8 cellular contexts compared by ENCODE assay signal in genomic region chr7:29243777-29244655, GRCh38. TPM values are rescaled to one million over a fixed set of nuclear protein-coding genes. Genes with fewer than 3 reads are reported as not detected.
A peak's percentile ranks its signal among the peaks of the same experiment; 100 is the strongest.
DNase-seq lines count a peak whose midpoint lies in the region; ATAC-seq, FAIRE-seq and TF ChIP-seq lines count a peak whose summit lies in the region.

No MANE protein-coding gene starts in this region.

- TF ChIP-seq POLR2A in GM12892 (IDR thresholded peaks at IDR 0.05; ENCODE audit: low read depth, low read length): no peak

- FAIRE-seq in GM12892 (lab: Jason Lieb, UNC): peak; percentile 17

- DNase-seq in GM12892 (ENCODE audit: insufficient read length) (no peak), KG1 (lab: John Stamatoyannopoulos, UW) (peak; percentile 7), activated T-cell treated with anti-CD3 and anti-CD28 coated beads for 48 hours (ENCODE audit: low read depth) (peak; percentile 48), kidney glomerular epithelial cell (lab: John Stamatoyannopoulos, UW) (no peak), NCI-H526 treated with DMSO at 0.1 percent for 48 hours (lab: John Stamatoyannopoulos, UW) (no peak)
- peak; percentile 26 for DNase-seq in stimulated activated CD4-positive, alpha-beta T cell treated with anti-CD3 and anti-CD28 coated beads, Interleukin-12 subunit alpha, Interleukin-12 subunit beta, amount 100 ng/mL, for 4 hours

- ATAC-seq in HG03442 (IDR thresholded peaks at IDR 0.05; ENCODE audit: unreplicated experiment) (no peak), GM21528 (IDR thresholded peaks at IDR 0.05; ENCODE audit: low FRiP score, unreplicated experiment) (no peak)

RNA-seq across cellular contexts. Expression of gene CHN2, which starts 49.4 kb away (rescaled TPM):
- not detected for polyA plus RNA-seq in GM12892 (2012; ENCODE audit: missing spikeins)

Comparison
In these comparisons a context has a peak if more than half of its experiments do, and no peak if none do; other contexts are left out.
1. DNase-seq: peak in KG1 (single experiment), activated T-cell treated with anti-CD3 and anti-CD28 coated beads for 48 hours (single experiment) and stimulated activated CD4-positive, alpha-beta T cell treated with anti-CD3 and anti-CD28 coated beads, Interleukin-12 subunit alpha, Interleukin-12 subunit beta, amount 100 ng/mL, for 4 hours (single experiment); none in GM12892 (single experiment), kidney glomerular epithelial cell (single experiment) and NCI-H526 treated with DMSO at 0.1 percent for 48 hours (single experiment).